15 cellular contexts compared by ENCODE assay signal in the genomic region with DNA sequence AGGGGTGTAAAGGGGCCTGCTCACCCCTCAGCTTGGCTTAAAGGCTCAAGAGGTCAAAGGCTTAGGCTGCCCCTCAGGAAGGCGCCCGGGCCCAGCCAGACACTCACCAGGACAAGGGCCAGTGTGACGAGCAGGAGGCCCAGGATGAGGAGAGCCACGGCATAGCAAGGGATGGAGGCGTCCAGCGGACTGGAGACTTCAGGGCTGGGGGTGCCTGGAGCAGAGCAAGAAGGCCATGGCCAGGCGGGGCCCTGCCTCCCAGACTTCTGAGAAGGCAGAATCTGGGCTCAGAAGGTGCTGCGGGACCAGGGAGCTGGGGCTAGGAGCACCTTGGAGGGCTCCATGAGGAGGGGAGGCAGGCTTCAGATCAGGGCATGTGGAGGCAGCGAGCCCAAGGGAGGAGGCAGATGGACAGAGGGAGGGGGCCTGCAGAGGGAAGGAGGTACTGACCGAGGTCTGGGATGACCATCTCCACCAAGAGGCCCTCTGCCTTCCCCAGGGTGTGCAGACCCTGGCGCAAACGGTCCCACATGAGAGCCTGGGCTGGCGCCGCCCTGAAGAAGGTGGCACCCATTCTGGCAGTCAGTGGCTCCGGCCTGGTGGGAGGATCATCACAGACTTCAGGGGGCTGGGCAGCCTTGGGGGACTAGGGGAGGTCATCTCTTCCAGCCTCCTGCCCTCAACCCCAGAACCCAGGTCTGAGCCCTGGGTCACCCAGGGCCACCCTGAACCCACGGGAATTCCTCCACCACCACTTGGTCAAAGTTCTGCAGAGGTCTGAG. TPM values are rescaled to one million over a fixed set of nuclear protein-coding genes. Genes with fewer than 3 reads are reported as not detected.
A peak's percentile ranks its signal among the peaks of the same experiment; 100 is the strongest.
DNase-seq lines count a peak whose midpoint lies in the region; ATAC-seq and TF ChIP-seq lines count a peak whose summit lies in the region.
"Had no signal": no experiment of that assay in that cellular context is flagged by ENCODE, and none has a peak within 500 bp of the region (broad histone marks: within the 10 kb centered on the region; RNA-seq: fewer than 3 reads in every experiment).

No MANE protein-coding gene starts in this region.

- H3K4me3 Mint-ChIP-seq in chondrocyte (ENCODE audit: unreplicated experiment): no peak overlapping the region
- no peak overlapping the region for H3K4me3 Mint-ChIP-seq in activated T-cell treated with anti-CD3 and anti-CD28 coated beads, Interleukin-2, amount 50 U/mL, for 72 hours
- H3K4me3 Mint-ChIP-seq: CD8-positive, alpha-beta memory T cell; HFFc6 had no signal

- no peaks in the 10 kb centered on the region for H3K36me3 Mint-ChIP-seq in chondrocyte (ENCODE audit: low read depth)
- H3K36me3 Mint-ChIP-seq in activated T-cell treated with anti-CD3 and anti-CD28 coated beads, Interleukin-2, amount 50 U/mL, for 72 hours (ENCODE audit: insufficient read depth in 2 of 2): no peaks in the 10 kb centered on the region
- H3K36me3 Mint-ChIP-seq: CD8-positive, alpha-beta memory T cell had no signal

- H3K27me3 Mint-ChIP-seq in chondrocyte (ENCODE audit: low read depth): peaks cover 9% of the 10 kb centered on the region
- H3K27me3 Mint-ChIP-seq in activated T-cell treated with anti-CD3 and anti-CD28 coated beads, Interleukin-2, amount 50 U/mL, for 72 hours (ENCODE audit: low read depth): no peaks in the 10 kb centered on the region

- TF ChIP-seq POLR2A in spleen (IDR thresholded peaks at IDR 0.05): no peak

- H3K4me1 Mint-ChIP-seq in chondrocyte (ENCODE audit: low read depth): no peaks in the 10 kb centered on the region
- H3K4me1 Mint-ChIP-seq in activated T-cell treated with anti-CD3 and anti-CD28 coated beads, Interleukin-2, amount 50 U/mL, for 72 hours (ENCODE audit: low read depth): no peaks in the 10 kb centered on the region
- H3K4me1 Mint-ChIP-seq: CD8-positive, alpha-beta memory T cell had no signal

- H3K27ac ChIP-seq in left ventricle myocardium inferior (replicated peaks) (no peak overlapping the region), heart right ventricle (no peak overlapping the region), spleen (no peak overlapping the region)
- H3K27ac ChIP-seq: A549 had no signal

- DNase-seq in left ventricle myocardium inferior: peak; percentile 12
- DNase-seq in heart right ventricle: no peak
- peak; percentile 81 for DNase-seq in chondrocyte (ENCODE audit: low spot score)
- DNase-seq in spleen: peak; percentile 71
- DNase-seq in activated T-cell treated with anti-CD3 and anti-CD28 coated beads, Interleukin-2, amount 50 U/mL, for 72 hours: no peak
- DNase-seq: GF-D8, HCEC 1CT, HFFc6 had no signal

- H3K36me3 ChIP-seq in left ventricle myocardium inferior: no peaks in the 10 kb centered on the region
- no peaks in the 10 kb centered on the region for H3K36me3 ChIP-seq in heart right ventricle
- H3K36me3 ChIP-seq in spleen: no peaks in the 10 kb centered on the region

- H3K4me1 ChIP-seq in left ventricle myocardium inferior (peaks cover 15% of the 10 kb centered on the region), heart right ventricle (peaks cover 0 to 7% (median 0%) of the 10 kb centered on the region in 9 donors), spleen (no peaks in the 10 kb centered on the region)

- no peaks in the 10 kb centered on the region for H3K9me3 Mint-ChIP-seq in chondrocyte (ENCODE audit: low read depth)
- no peaks in the 10 kb centered on the region for H3K9me3 Mint-ChIP-seq in activated T-cell treated with anti-CD3 and anti-CD28 coated beads, Interleukin-2, amount 50 U/mL, for 72 hours
- H3K9me3 Mint-ChIP-seq: HFFc6 had no signal

- ATAC-seq in heart right ventricle (no peak), HG03108 (IDR thresholded peaks at IDR 0.05; ENCODE audit: unreplicated experiment) (no peak)
- no peak for ATAC-seq in activated T-cell treated with anti-CD3 and anti-CD28 coated beads, Interleukin-2, amount 50 U/mL, for 72 hours (replicated peaks in 1 of 2)
- ATAC-seq: A549, HepG2 had no signal

- no peak overlapping the region for H3K27ac Mint-ChIP-seq in chondrocyte (ENCODE audit: unreplicated experiment)
- no peak overlapping the region for H3K27ac Mint-ChIP-seq in activated T-cell treated with anti-CD3 and anti-CD28 coated beads, Interleukin-2, amount 50 U/mL, for 72 hours
- H3K27ac Mint-ChIP-seq: CD8-positive, alpha-beta memory T cell; HFFc6 had no signal

- TF ChIP-seq CTCF in left ventricle myocardium inferior (IDR thresholded peaks at IDR 0.05; ENCODE audit: borderline replicate concordance): no peak
- TF ChIP-seq CTCF in heart right ventricle (IDR thresholded peaks at IDR 0.05): no peak
- no peak for TF ChIP-seq CTCF in chondrocyte (IDR thresholded peaks at IDR 0.05)
- no peak for TF ChIP-seq CTCF in spleen (IDR thresholded peaks at IDR 0.05 in 8 of 11, conservative IDR thresholded peaks at IDR 0.05 in 3 of 11)

- intact Hi-C loops in left ventricle myocardium inferior (cut with micrococcal nuclease) (no loop called here), heart right ventricle (cut with DNase I) (no loop called here), spleen (cut with DNase I; ENCODE audit: low total_unique reads) (no loop called here)

- no peaks in the 10 kb centered on the region for H3K9me3 ChIP-seq in left ventricle myocardium inferior (replicated peaks)
- no peaks in the 10 kb centered on the region for H3K9me3 ChIP-seq in heart right ventricle
- no peaks in the 10 kb centered on the region for H3K9me3 ChIP-seq in spleen
- H3K9me3 ChIP-seq: A549, Caco-2 had no signal

- H3K4me3 ChIP-seq in left ventricle myocardium inferior: no peak overlapping the region
- no peak overlapping the region for H3K4me3 ChIP-seq in heart right ventricle
- no peak overlapping the region for H3K4me3 ChIP-seq in spleen
- H3K4me3 ChIP-seq: A549 had no signal

- no peaks in the 10 kb centered on the region for H3K27me3 ChIP-seq in left ventricle myocardium inferior (ENCODE audit: low read depth)
- H3K27me3 ChIP-seq in heart right ventricle: no peaks in the 10 kb centered on the region
- H3K27me3 ChIP-seq in spleen (replicated peaks in 1 of 7): peaks cover 0 to 24% (median 0%) of the 10 kb centered on the region in 7 donors

- 94 to 95% methylated on average over 16 of the region's 16 CpGs for WGBS in heart right ventricle, 2 donors
- WGBS in spleen, 5 donors: 81 to 93% (median 91%) methylated on average over 9 to 16 of the region's 16 CpGs

RNA-seq across cellular contexts. Expression of a gene that starts 24.5 kb away (rescaled TPM):
- total RNA-seq in left ventricle myocardium inferior: 15.0 TPM
- total RNA-seq in heart right ventricle: 10 to 100 TPM in 9 of 10 donors, 1 to 10 TPM in 1; 6.9 to 23.7 (median 14.8) TPM
- polyA plus RNA-seq in heart right ventricle: 1 to 10 TPM; 7.7 to 8.0 TPM
- 12.2 to 33.4 TPM (median 32.9 TPM) in 3 replicates for total RNA-seq in chondrocyte
- total RNA-seq in spleen: 10 to 100 TPM; 56.0 to 70.2 (median 67.6) TPM
- polyA plus RNA-seq in spleen: 10 to 100 TPM in 1 of 3 donors, 1 to 10 TPM in 2; 6.9 to 19.3 (median 7.4) TPM
- total RNA-seq in activated T-cell treated with anti-CD3 and anti-CD28 coated beads, Interleukin-2, amount 50 U/mL, for 72 hours: 10 to 100 TPM; 16.5 to 22.0 TPM

RNA-seq across cellular contexts. Expression of a gene that starts 32.0 kb away (rescaled TPM):
- total RNA-seq in left ventricle myocardium inferior: not detected
- not detected for total RNA-seq in heart right ventricle
- polyA plus RNA-seq in heart right ventricle: not detected
- total RNA-seq in chondrocyte: not detected in 3 replicates
- total RNA-seq in spleen: not detected
- not detected for polyA plus RNA-seq in spleen
- under 1 TPM in 1 of 2 donors, not detected in 1; 0.34 TPM for total RNA-seq in activated T-cell treated with anti-CD3 and anti-CD28 coated beads, Interleukin-2, amount 50 U/mL, for 72 hours
- total RNA-seq: Caco-2; CD8-positive, alpha-beta memory T cell; HepG2; HFFc6 had no signal
- polyA plus RNA-seq: A549; AG04450; BJ; CD8-positive, alpha-beta memory T cell; HepG2 had no signal

RNA-seq across cellular contexts. Expression of a gene that starts 56.5 kb away (rescaled TPM):
- total RNA-seq in left ventricle myocardium inferior: not detected
- total RNA-seq in heart right ventricle: under 1 TPM in 1 of 10 donors, not detected in 9; 0.09 TPM
- not detected for polyA plus RNA-seq in heart right ventricle
- total RNA-seq in chondrocyte: 0.15 TPM in 1 of 3 replicates, not detected in the others
- total RNA-seq in spleen: not detected
- polyA plus RNA-seq in spleen: not detected
- under 1 TPM in 1 of 2 donors, not detected in 1; 0.55 TPM for total RNA-seq in activated T-cell treated with anti-CD3 and anti-CD28 coated beads, Interleukin-2, amount 50 U/mL, for 72 hours
- total RNA-seq: Caco-2; CD8-positive, alpha-beta memory T cell; HepG2; HFFc6 had no signal
- polyA plus RNA-seq: AG04450; BJ; CD8-positive, alpha-beta memory T cell had no signal

Comparison
In these comparisons a context has a peak if more than half of its experiments do, and no peak if none do; other contexts are left out.
1. DNase-seq: peak in left ventricle myocardium inferior (single experiment), chondrocyte (single experiment) and spleen (single experiment); none in heart right ventricle (0 of 2) and activated T-cell treated with anti-CD3 and anti-CD28 coated beads, Interleukin-2, amount 50 U/mL, for 72 hours (0 of 2).